Comparison of ENCODE assay signal across 14 cellular contexts in the genomic region with DNA sequence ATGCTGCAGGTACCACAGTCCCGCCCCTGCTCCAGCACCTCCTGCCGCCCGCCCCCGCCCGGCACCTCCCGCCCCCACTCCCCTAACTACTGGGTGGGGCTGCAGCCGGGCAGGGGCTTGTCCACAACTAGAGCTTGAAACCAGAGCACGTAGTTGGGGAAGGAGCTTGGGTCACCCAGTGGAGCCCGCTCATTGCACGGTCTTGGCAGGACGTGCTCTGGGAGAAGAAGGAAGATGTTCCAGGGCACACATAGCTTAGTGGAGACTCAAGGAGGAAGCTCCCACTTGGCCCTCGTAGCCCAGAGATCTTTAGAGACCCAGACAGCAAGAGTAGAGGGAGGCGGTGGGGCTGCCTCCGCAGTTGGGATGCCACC. TPM values are rescaled to one million over a fixed set of nuclear protein-coding genes. Genes with fewer than 3 reads are reported as not detected.
A peak's percentile ranks its signal among the peaks of the same experiment; 100 is the strongest.
DNase-seq lines count a peak whose midpoint lies in the region; ATAC-seq and TF ChIP-seq lines count a peak whose summit lies in the region.
"Had no signal": no experiment of that assay in that cellular context is flagged by ENCODE, and none has a peak within 500 bp of the region (broad histone marks: within the 10 kb centered on the region; RNA-seq: fewer than 3 reads in every experiment).

No MANE protein-coding gene starts in this region.

- no peaks in the 10 kb centered on the region for H3K4me1 ChIP-seq in RWPE2 (ENCODE audit: insufficient read depth, poor library complexity, severe bottlenecking)
- no peaks in the 10 kb centered on the region for H3K4me1 ChIP-seq in foreskin keratinocyte

- no peaks in the 10 kb centered on the region for H3K9me3 ChIP-seq in RWPE2 (ENCODE audit: severe bottlenecking)

- no peaks in the 10 kb centered on the region for H3K27me3 Mint-ChIP-seq in osteocyte (ENCODE audit: unreplicated experiment)

- DNase-seq in BJ (ENCODE audit: low read depth) (no peak), RWPE2 (ENCODE audit: low spot score) (no peak), foreskin keratinocyte (no peak), osteocyte (ENCODE audit: extremely low spot score, unreplicated experiment) (no peak), cerebellar cortex (ENCODE audit: low spot score) (no peak), globus pallidus (ENCODE audit: low spot score) (no peak), HuH-7 (ENCODE audit: low spot score) (no peak)
- DNase-seq: activated effector memory CD4-positive, alpha-beta T cell treated with anti-CD3 and anti-CD28 coated beads, Interleukin-2, amount 50 U/mL, for 16 hours; immature natural killer cell; NCI-H2081 treated with DMSO at 0.1 percent for 48 hours had no signal

- peak overlapping the region; percentile 32 for H3K4me3 ChIP-seq in BJ (ENCODE audit: low read depth, low read length)
- H3K4me3 ChIP-seq in RWPE2 (ENCODE audit: severe bottlenecking), result peak overlapping the region; percentile 16

- H3K36me3 ChIP-seq in BJ (ENCODE audit: control insufficient read depth, insufficient read depth, low read length) (no peaks in the 10 kb centered on the region), RWPE2 (ENCODE audit: low read depth) (no peaks in the 10 kb centered on the region)

- TF ChIP-seq CTCF in BJ (IDR thresholded peaks at IDR 0.05; ENCODE audit: insufficient read depth, low read depth, low read length), result no peak
- no peak for TF ChIP-seq CTCF in RWPE2 (IDR thresholded peaks at IDR 0.05; ENCODE audit: poor library complexity, severe bottlenecking)
- no peak for TF ChIP-seq CTCF in foreskin keratinocyte (conservative IDR thresholded peaks at IDR 0.05)
- no peak for TF ChIP-seq CTCF in osteocyte (IDR thresholded peaks at IDR 0.05)

- CTCF ChIA-PET in BJ (lab: Yijun Ruan, JAX), result interaction anchor here (1.0 to 5.2 kb wide), 3 partner anchors 17 to 466 kb away, joined by 3 to 46 read pairs (median 4); partner anchors contain the start of gene IGFBP3

- peak overlapping the region; percentile 59 for H3K4me3 Mint-ChIP-seq in osteocyte (ENCODE audit: unreplicated experiment)
- H3K4me3 Mint-ChIP-seq: immature natural killer cell had no signal

- H3K4me1 Mint-ChIP-seq in osteocyte (ENCODE audit: unreplicated experiment), result peaks cover 63% of the 10 kb centered on the region
- H3K4me1 Mint-ChIP-seq: immature natural killer cell had no signal

- peak; percentile 20 for ATAC-seq in RWPE2 (ENCODE audit: low read depth)
- ATAC-seq in foreskin keratinocyte, result peak; percentile 23
- no peak for ATAC-seq in GM21576 (IDR thresholded peaks at IDR 0.05; ENCODE audit: unreplicated experiment)

- H3K27ac ChIP-seq in RWPE2 (ENCODE audit: poor library complexity, severe bottlenecking) (no peak overlapping the region), foreskin keratinocyte (no peak overlapping the region)

- peaks cover 3% of the 10 kb centered on the region for H3K27me3 ChIP-seq in BJ (ENCODE audit: control insufficient read depth, insufficient read depth, low read length)
- H3K27me3 ChIP-seq in RWPE2 (ENCODE audit: insufficient read depth, poor library complexity, severe bottlenecking), result peaks cover 12% of the 10 kb centered on the region
- peaks cover 45% of the 10 kb centered on the region for H3K27me3 ChIP-seq in foreskin keratinocyte

- no peaks in the 10 kb centered on the region for H3K9me3 Mint-ChIP-seq in osteocyte (ENCODE audit: unreplicated experiment)
- H3K9me3 Mint-ChIP-seq: immature natural killer cell had no signal

- POLR2A ChIA-PET in BJ (lab: Charles Lee), result no interaction called here

- H3K36me3 Mint-ChIP-seq in osteocyte (ENCODE audit: unreplicated experiment), result no peaks in the 10 kb centered on the region
- H3K36me3 Mint-ChIP-seq: immature natural killer cell had no signal

- H3K27ac Mint-ChIP-seq in osteocyte (ENCODE audit: unreplicated experiment), result peak overlapping the region; percentile 53
- H3K27ac Mint-ChIP-seq: immature natural killer cell had no signal

RNA-seq across cellular contexts. Expression of gene IGFBP1, which starts 0.7 kb away (rescaled TPM):
- polyA plus RNA-seq in BJ (2011; rRNA removed), result not detected in 2 replicates
- polyA minus RNA-seq in BJ (2011; rRNA and poly(A)+ RNA removed), result not detected in 2 replicates
- total RNA-seq in foreskin keratinocyte, result not detected in 2 replicates
- not detected in 2 replicates for polyA plus RNA-seq in foreskin keratinocyte
- 1.9 and 2.4 TPM in 2 replicates for total RNA-seq in osteocyte
- total RNA-seq: RPMI7951 had no signal
- polyA plus RNA-seq: immature natural killer cell had no signal

RNA-seq across cellular contexts. Expression of gene CCDC201, which starts 16.1 kb away (rescaled TPM):
- polyA plus RNA-seq in BJ (2011; rRNA removed), result not detected in 2 replicates
- not detected in 2 replicates for polyA minus RNA-seq in BJ (2011; rRNA and poly(A)+ RNA removed)
- total RNA-seq in foreskin keratinocyte, result not detected in 2 replicates
- polyA plus RNA-seq in foreskin keratinocyte, result not detected in 2 replicates
- not detected in 2 replicates for total RNA-seq in osteocyte
- total RNA-seq: dermis blood vessel endothelial cell, HT1080, RPMI7951 had no signal
- polyA plus RNA-seq: immature natural killer cell had no signal

RNA-seq across cellular contexts. Expression of gene IGFBP3, which starts 32.1 kb away (rescaled TPM):
- polyA plus RNA-seq in BJ (2011; rRNA removed) (3,005 and 3,180 TPM in 2 replicates), foreskin keratinocyte (0.58 and 0.64 TPM in 2 replicates)
- polyA minus RNA-seq in BJ (2011; rRNA and poly(A)+ RNA removed), result 596 and 863 TPM in 2 replicates
- total RNA-seq in foreskin keratinocyte (0.58 and 0.63 TPM in 2 replicates), osteocyte (294 and 321 TPM in 2 replicates)
- total RNA-seq: HT1080 had no signal

Comparison
In these comparisons a context has a peak if more than half of its experiments do, and no peak if none do; other contexts are left out.
1. RNA of gene IGFBP3, which starts 32.1 kb away (total RNA-seq): 294 to 321 TPM in osteocyte; 0.58 to 0.63 TPM in foreskin keratinocyte; every median in the first group is over 100 times any median in the second.